1 cellular context compared by ENCODE assay signal in the genomic region with DNA sequence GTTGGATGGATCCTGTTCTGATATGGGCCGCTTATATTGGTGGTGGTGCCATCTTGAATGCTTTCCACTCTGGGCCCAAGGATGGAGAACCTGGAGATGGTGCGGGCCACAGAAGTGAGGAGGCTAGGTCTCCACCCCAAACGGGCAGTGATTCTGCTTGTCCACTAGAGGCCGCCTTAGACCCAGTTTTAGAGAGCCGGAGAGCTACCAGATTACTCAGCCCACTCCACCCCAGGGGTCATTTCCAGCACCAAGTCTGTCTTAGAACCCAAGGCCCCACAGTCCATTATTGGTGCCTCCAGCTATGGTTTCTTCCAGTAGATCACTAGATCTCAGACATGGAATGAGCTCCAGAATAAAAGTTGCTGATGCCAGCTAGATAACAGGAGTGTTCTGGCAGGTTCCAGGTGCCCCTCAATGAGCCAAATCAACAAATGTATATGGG.
TF ChIP-seq lines count a peak whose summit lies in the region.

No MANE protein-coding gene starts in this region.

TF ChIP-seq in A549, 52 proteins besides CTCF, POLR2A, EP300 and RAD21 (continued from another document):
- 0 out of 2 replicates have a peak, but pooled peaks have one; percentile 48 for TF ChIP-seq MAZ (IDR thresholded peaks at IDR 0.05; ENCODE audit: borderline replicate concordance, low read depth, low read length)
- no peak for TF ChIP-seq PHF8 (IDR thresholded peaks at IDR 0.05; ENCODE audit: borderline replicate concordance, low read depth)
- TF ChIP-seq CBX8 (IDR thresholded peaks at IDR 0.05), result no peak
- TF ChIP-seq CHD2 (IDR thresholded peaks at IDR 0.05; ENCODE audit: low read length, partially characterized antibody), result no peak
TF ChIP-seq in A549: peak in this region for 4.
